In the genomic region with DNA sequence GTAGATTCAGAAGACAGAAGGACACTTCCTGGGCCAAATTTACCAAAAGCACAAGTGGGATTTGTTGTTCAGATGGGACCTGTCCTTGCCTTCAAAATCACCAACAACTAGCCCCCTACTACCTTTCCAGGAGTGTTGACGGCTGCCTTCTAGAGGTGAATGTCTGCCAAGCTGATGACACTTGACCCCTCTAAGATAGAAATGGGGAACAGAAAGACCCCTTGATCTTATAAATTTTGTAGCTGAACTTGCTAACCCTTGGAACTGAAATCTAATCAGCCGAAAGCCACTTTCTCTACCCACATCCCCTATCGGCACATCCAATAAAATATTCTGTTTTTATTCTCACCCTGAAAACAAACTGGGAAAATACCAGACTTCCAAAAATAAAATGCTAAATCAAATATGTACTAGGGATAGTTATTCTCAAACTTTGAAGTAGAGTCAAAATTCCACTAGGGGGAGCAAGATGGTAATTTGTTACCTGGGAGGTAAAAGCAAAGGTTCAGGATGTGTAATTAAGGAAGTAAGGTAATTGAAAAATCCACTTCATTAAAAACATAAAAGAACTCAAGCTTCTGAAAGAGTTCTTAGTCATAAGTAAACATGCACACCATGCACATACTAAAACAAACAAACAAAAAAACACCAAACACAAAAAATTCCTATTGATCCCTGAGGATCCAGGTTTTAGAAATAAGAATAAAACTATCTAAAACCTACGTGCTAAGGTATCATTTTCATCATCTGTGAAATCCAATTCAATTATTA, we compare ENCODE assay signal across 9 cellular contexts.
DNase-seq lines count a peak whose midpoint lies in the region; ATAC-seq and TF ChIP-seq lines count a peak whose summit lies in the region.
"Had no signal": no experiment of that assay in that cellular context is flagged by ENCODE, and none has a peak within 500 bp of the region (broad histone marks: within the 10 kb centered on the region; RNA-seq: fewer than 3 reads in every experiment).

No MANE protein-coding gene starts in this region.

- H2BK12ac ChIP-seq in neuronal stem cell (ENCODE audit: low read length) = no peak overlapping the region

- H2BK5ac ChIP-seq in neuronal stem cell (ENCODE audit: low read length) = no peak overlapping the region

- no peak overlapping the region for H3K4ac ChIP-seq in neuronal stem cell (ENCODE audit: low read length)

- H2BK15ac ChIP-seq in neuronal stem cell (ENCODE audit: low read length) = no peak overlapping the region

- H3K4me1 ChIP-seq in neuronal stem cell (ENCODE audit: control insufficient read depth in 2 of 2, insufficient read depth in 1 of 2, low read depth in 1 of 2, low read length in 2 of 2) = peaks cover 6 to 11% of the 10 kb centered on the region in 2 donors

- H3K27me3 ChIP-seq in neuronal stem cell (ENCODE audit: control insufficient read depth in 3 of 3, insufficient read depth in 3 of 3, low read depth in 1 of 3, low read length in 3 of 3) = no peaks in the 10 kb centered on the region

- no CpG with 5 or more reads among the region's 4 CpGs for WGBS in neuronal stem cell (ENCODE audit: extremely low coverage in 2 of 2, insufficient read length in 2 of 2, insufficient replicate concordance in 1 of 2), 2 donors

- no peak overlapping the region for H3K23ac ChIP-seq in neuronal stem cell (ENCODE audit: low read depth, low read length, poor library complexity)

- H3K36me3 ChIP-seq in neuronal stem cell (replicated peaks in 1 of 2; ENCODE audit: control insufficient read depth in 2 of 2, insufficient read depth in 2 of 2, low read length in 2 of 2) = no peaks in the 10 kb centered on the region

- H3K18ac ChIP-seq in neuronal stem cell (ENCODE audit: low read length) = no peak overlapping the region

- TF ChIP-seq POLR2A in erythroblast (IDR thresholded peaks at IDR 0.05; ENCODE audit: low read length) = no peak

- no peak overlapping the region for H4K8ac ChIP-seq in neuronal stem cell (ENCODE audit: low read depth, low read length)

- no peak overlapping the region for H3K4me2 ChIP-seq in neuronal stem cell (ENCODE audit: insufficient read depth, low read length, poor library complexity, severe bottlenecking)

- H3K9ac ChIP-seq in neuronal stem cell (ENCODE audit: low read depth, low read length, poor library complexity) = no peak overlapping the region

- no peaks in the 10 kb centered on the region for H3K9me3 ChIP-seq in neuronal stem cell (replicated peaks in 1 of 2; ENCODE audit: control insufficient read depth in 2 of 2, insufficient read depth in 1 of 2, low read depth in 1 of 2, low read length in 2 of 2)

- no peak overlapping the region for H4K91ac ChIP-seq in neuronal stem cell (ENCODE audit: low read depth, low read length, poor library complexity)

- ATAC-seq in GM19455 (IDR thresholded peaks at IDR 0.05; ENCODE audit: unreplicated experiment) = peak; percentile 50

- H3K27ac ChIP-seq in neuronal stem cell (replicated peaks; ENCODE audit: low read length) = no peak overlapping the region

- no peak overlapping the region for H2AK5ac ChIP-seq in neuronal stem cell (ENCODE audit: low read depth, low read length)

- no peak overlapping the region for H2AFZ ChIP-seq in neuronal stem cell (ENCODE audit: low read length)

- DNase-seq in DMS114 treated with DMSO at 0.1 percent for 48 hours (lab: John Stamatoyannopoulos, UW; ENCODE audit: unreplicated experiment) (peak; percentile 23), M059J (ENCODE audit: low read depth) (peak; percentile 41), SW480 (ENCODE audit: low spot score) (peak; percentile 54), erythroblast (lab: John Stamatoyannopoulos, UW) (peak; percentile 41 to 66), neuronal stem cell (ENCODE audit: low spot score) (peak; percentile 18), cortex of kidney (lab: John Stamatoyannopoulos, UW) (no peak)
- DNase-seq in stimulated activated CD4-positive, alpha-beta T cell treated with anti-CD3 and anti-CD28 coated beads, Interleukin-4, amount 100 ng/mL, for 4 hours = no peak

- H3K14ac ChIP-seq in neuronal stem cell (ENCODE audit: low read length) = no peak overlapping the region

- H3K4me3 ChIP-seq in neuronal stem cell (ENCODE audit: low read length in 2 of 2) = no peak overlapping the region
- H3K4me3 ChIP-seq: skin epidermis had no signal

- H2BK120ac ChIP-seq in neuronal stem cell (ENCODE audit: low read depth, low read length) = no peak overlapping the region

- no peaks in the 10 kb centered on the region for H3K79me1 ChIP-seq in neuronal stem cell (ENCODE audit: low read depth, low read length)

Comparison
In these comparisons a context has a peak if more than half of its experiments do, and no peak if none do; other contexts are left out.
1. DNase-seq: peak in DMS114 treated with DMSO at 0.1 percent for 48 hours (single experiment), M059J (single experiment), SW480 (single experiment), erythroblast (2 of 2) and neuronal stem cell (single experiment); none in stimulated activated CD4-positive, alpha-beta T cell treated with anti-CD3 and anti-CD28 coated beads, Interleukin-4, amount 100 ng/mL, for 4 hours (0 of 2) and cortex of kidney (single experiment).